In genomic region chrX:77785746-77786548, GRCh38 we compare ENCODE assay signal across 8 cellular contexts. TPM values are rescaled to one million over a fixed set of nuclear protein-coding genes. Genes with fewer than 3 reads are reported as not detected.
A peak's percentile ranks its signal among the peaks of the same experiment; 100 is the strongest.
DNase-seq lines count a peak whose midpoint lies in the region; ATAC-seq, FAIRE-seq and TF ChIP-seq lines count a peak whose summit lies in the region.

TSS of gene ATRX (minus strand) at chrX:77786216. CDS start at chrX:77786001, 215 bp downstream.

- TF ChIP-seq CTCF in gastroesophageal sphincter (IDR thresholded peaks at IDR 0.05) (no peak), neutrophil (IDR thresholded peaks at IDR 0.05) (no peak)

- H3K36me3 ChIP-seq in MG63: peaks cover 3% of the 10 kb centered on the region; the same call in 1 of the 2 replicates
- peaks cover 3% of the 10 kb centered on the region; the same call in 1 of the 2 replicates for H3K36me3 ChIP-seq in SJSA1
- no peaks in the 10 kb centered on the region for H3K36me3 ChIP-seq in gastroesophageal sphincter
- no peaks in the 10 kb centered on the region for H3K36me3 ChIP-seq in neutrophil

- peak within 1 kb of the TSS; percentile 64 for H3K4me3 ChIP-seq in MG63
- peak within 1 kb of the TSS; percentile 90 for H3K4me3 ChIP-seq in SJSA1
- peak within 1 kb of the TSS; percentile 66 to 67 for H3K4me3 ChIP-seq in gastroesophageal sphincter
- peak within 1 kb of the TSS; percentile 68 to 84 for H3K4me3 ChIP-seq in neutrophil (ENCODE audit: low read depth in 1 of 2, low read length in 1 of 2)

- TF ChIP-seq POLR2A in H54 (IDR thresholded peaks at IDR 0.05; ENCODE audit: low read depth, low read length) (peak; percentile 76), gastroesophageal sphincter (IDR thresholded peaks at IDR 0.05) (peak in 1 of 2 donors; percentile 20)

- H3K27me3 ChIP-seq in MG63: no peaks in the 10 kb centered on the region
- no peaks in the 10 kb centered on the region for H3K27me3 ChIP-seq in SJSA1 (replicated peaks)
- no peaks in the 10 kb centered on the region for H3K27me3 ChIP-seq in gastroesophageal sphincter
- no peaks in the 10 kb centered on the region for H3K27me3 ChIP-seq in neutrophil

- H3K9me3 ChIP-seq in MG63 (no peaks in the 10 kb centered on the region), SJSA1 (replicated peaks) (no peaks in the 10 kb centered on the region), gastroesophageal sphincter (no peaks in the 10 kb centered on the region), neutrophil (no peaks in the 10 kb centered on the region)

- H3K4me1 ChIP-seq in SJSA1 (replicated peaks) (peaks cover 10% of the 10 kb centered on the region), gastroesophageal sphincter (peaks cover 0 to 38% (median 0%) of the 10 kb centered on the region in 3 donors), neutrophil (ENCODE audit: control insufficient read depth in 1 of 2, insufficient read depth in 1 of 2, low read depth in 1 of 2, low read length in 1 of 2) (peaks cover 21 to 31% of the 10 kb centered on the region in 2 experiments)

- ATAC-seq in gastroesophageal sphincter: peak; percentile 93

- peak; percentile 93 for FAIRE-seq in H54 (lab: Jason Lieb, UNC)

- WGBS in gastroesophageal sphincter (ENCODE audit: low coverage in 1 of 2), 2 donors: 8 to 15% methylated on average over 2 to 4 of the region's 48 CpGs

- no peak for TF ChIP-seq EP300 in gastroesophageal sphincter (IDR thresholded peaks at IDR 0.05)

- peak within 1 kb of the TSS; percentile 97 for H3K27ac ChIP-seq in SJSA1
- H3K27ac ChIP-seq in gastroesophageal sphincter: peak within 1 kb of the TSS; percentile 74 to 90 (median 83)
- H3K27ac ChIP-seq in neutrophil: peak within 1 kb of the TSS; percentile 88
- peak within 1 kb of the TSS; percentile 88 for H3K27ac ChIP-seq in substantia nigra (ENCODE audit: low read depth, low read length, poor library complexity, severe bottlenecking)

- DNase-seq in EL (peak; percentile 81), H54 (ENCODE audit: insufficient read length, low spot score) (peak; percentile 52), MG63 (peak; percentile 78), SJSA1 (ENCODE audit: low read depth in 1 of 2, low spot score in 2 of 2) (peak; percentile 73 to 79), substantia nigra (lab: John Stamatoyannopoulos, UW) (peak in 48 of 49 donors; percentile 2 to 81 (median 45))
- peak; percentile 77 for DNase-seq in activated naive CD4-positive, alpha-beta T cell treated with Interleukin-2 at 50 U/mL for 16 hours

RNA-seq across cellular contexts. Expression of gene ATRX, which starts in this region (rescaled TPM):
- 17.1 and 44.3 TPM in 2 replicates for total RNA-seq in MG63 (2014; rRNA removed; shearing (Covaris generic); ENCODE audit: low replicate concordance)
- 26.6 and 53.7 TPM in 2 replicates for total RNA-seq in SJSA1 (2014; rRNA removed; shearing (Covaris generic))
- total RNA-seq in gastroesophageal sphincter: 100 to 1,000 TPM in 3 of 4 donors, 10 to 100 TPM in 1; 93.4 to 140 (median 117) TPM

Comparison
In these comparisons a context has a peak if more than half of its experiments do, and no peak if none do; other contexts are left out.
1. Peak in every context shown above with its lines: DNase-seq, ATAC-seq, H3K4me3 ChIP-seq and H3K27ac ChIP-seq.